In the genomic region with DNA sequence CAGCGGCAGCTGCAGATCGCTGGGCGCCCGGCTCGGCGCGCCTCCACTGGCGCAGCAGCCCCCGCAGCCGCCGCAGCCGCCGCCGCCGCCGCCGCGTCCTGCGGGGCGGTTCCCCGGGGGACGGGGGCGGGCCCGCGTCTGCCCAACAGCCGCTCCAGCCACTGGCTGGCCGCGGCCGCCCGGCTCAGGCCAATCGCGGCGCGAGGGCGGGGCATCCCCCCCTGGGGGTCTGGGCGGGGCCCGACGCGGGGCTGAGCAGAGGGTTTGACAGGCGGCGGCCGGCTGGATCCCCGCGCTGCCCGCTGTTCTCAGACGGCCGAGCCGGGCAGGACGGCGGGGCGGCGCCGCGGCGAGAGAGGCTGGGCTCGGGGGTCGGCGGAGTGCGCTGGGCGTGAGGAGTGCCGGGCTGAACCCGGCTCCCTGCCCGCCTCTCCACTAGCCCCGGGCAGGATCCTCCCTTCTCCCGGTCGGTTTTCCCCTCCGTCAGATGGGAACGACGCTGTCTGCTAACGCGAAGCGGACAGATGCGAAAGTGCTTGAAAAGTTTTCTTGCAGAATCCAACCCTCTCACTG, we compare ENCODE assay signal across 8 cellular contexts. TPM values are rescaled to one million over a fixed set of nuclear protein-coding genes. Genes with fewer than 3 reads are reported as not detected.
A peak's percentile ranks its signal among the peaks of the same experiment; 100 is the strongest.
DNase-seq lines count a peak whose midpoint lies in the region; ATAC-seq and TF ChIP-seq lines count a peak whose summit lies in the region.

TSS of gene GLIS1 (minus strand) at position 56 of the 573 bp plus-strand sequence. CDS start 1,100 bp downstream, outside the sequence.

- WGBS in esophagus muscularis mucosa, result 0% methylated on average over 3 of the region's 73 CpGs

- TF ChIP-seq CTCF in esophagus muscularis mucosa (IDR thresholded peaks at IDR 0.05), result no peak

- H3K27me3 ChIP-seq in esophagus muscularis mucosa (peaks cover 4 to 76% (median 24%) of the 10 kb centered on the region in 4 donors), mucosa of rectum (ENCODE audit: control insufficient read depth in 2 of 2, insufficient read depth in 2 of 2, low read length in 2 of 2) (peaks cover 34 to 40% of the 10 kb centered on the region in 2 donors)

- no peak within 1 kb of the TSS for H3K27ac ChIP-seq in esophagus muscularis mucosa (replicated peaks in 1 of 4)
- H3K27ac ChIP-seq in mucosa of rectum (ENCODE audit: low read depth in 2 of 2, low read length in 2 of 2), result no peak within 1 kb of the TSS

- H3K4me1 ChIP-seq in esophagus muscularis mucosa (peaks cover 15 to 27% (median 26%) of the 10 kb centered on the region in 4 donors), mucosa of rectum (ENCODE audit: control insufficient read depth in 2 of 2, insufficient read depth in 2 of 2, low read length in 2 of 2) (peaks cover 4 to 6% of the 10 kb centered on the region in 2 donors)

- no peaks in the 10 kb centered on the region for H3K9me3 ChIP-seq in esophagus muscularis mucosa
- no peaks in the 10 kb centered on the region for H3K9me3 ChIP-seq in mucosa of rectum (ENCODE audit: control insufficient read depth in 2 of 2, low read length in 2 of 2)

- intact Hi-C loops in esophagus muscularis mucosa (cut with DNase I), result no loop called here

- H3K36me3 ChIP-seq in esophagus muscularis mucosa, result no peaks in the 10 kb centered on the region
- H3K36me3 ChIP-seq in mucosa of rectum (ENCODE audit: control insufficient read depth in 2 of 2, insufficient read depth in 2 of 2, low read length in 2 of 2), result no peaks in the 10 kb centered on the region

- peak within 1 kb of the TSS; percentile 53 to 73 (median 62) for H3K4me3 ChIP-seq in esophagus muscularis mucosa
- peak within 1 kb of the TSS; percentile 63 to 70 for H3K4me3 ChIP-seq in mucosa of rectum (ENCODE audit: low read length in 2 of 2)

- DNase-seq in CD1c-positive myeloid dendritic cell (ENCODE audit: extremely low spot score), result peak; percentile 76
- peak; percentile 89 for DNase-seq in NCI-H446 treated with DMSO at 0.1 percent for 48 hours (lab: John Stamatoyannopoulos, UW)
- DNase-seq in activated T-cell treated with anti-CD3 and anti-CD28 coated beads for 24 hours (ENCODE audit: low read depth), result peak; percentile 52
- DNase-seq in esophagus muscularis mucosa (ENCODE audit: extremely low spot score), result no peak
- DNase-seq in stimulated activated CD8-positive, alpha-beta memory T cell treated with anti-CD3 and anti-CD28 coated beads, Interleukin-7, amount 100 ng/mL, for 48 hours (ENCODE audit: extremely low read depth in 1 of 2, low read depth in 1 of 2), result peak; percentile 34 to 56

- ATAC-seq in GM19324 (IDR thresholded peaks at IDR 0.05; ENCODE audit: low FRiP score, unreplicated experiment), result peak; percentile 86
- ATAC-seq in HG03354 (IDR thresholded peaks at IDR 0.05; ENCODE audit: poor library complexity, severe bottlenecking, unreplicated experiment), result peak; percentile 95

- TF ChIP-seq POLR2A in esophagus muscularis mucosa (IDR thresholded peaks at IDR 0.05; ENCODE audit: low read depth), result no peak

- peak within 1 kb of the TSS; percentile 14 to 44 for H3K9ac ChIP-seq in mucosa of rectum (ENCODE audit: low read depth in 1 of 2, low read length in 2 of 2)

- no peak for TF ChIP-seq EP300 in esophagus muscularis mucosa (IDR thresholded peaks at IDR 0.05)

RNA-seq across cellular contexts. Expression of gene GLIS1, which starts in this region (rescaled TPM):
- total RNA-seq in esophagus muscularis mucosa, result under 1 TPM in 2 of 4 donors, not detected in 2; 0.17 to 0.42 TPM
